Comparison of ENCODE assay signal across 20 cellular contexts in genomic region chr4:61333490-61333889, GRCh38.
DNase-seq lines count a peak whose midpoint lies in the region; ATAC-seq and TF ChIP-seq lines count a peak whose summit lies in the region.
"Had no signal": no experiment of that assay in that cellular context is flagged by ENCODE, and none has a peak within 500 bp of the region (broad histone marks: within the 10 kb centered on the region; RNA-seq: fewer than 3 reads in every experiment).

No MANE protein-coding gene starts in this region.

- H3K9ac ChIP-seq in mesendoderm (ENCODE audit: low read length), result no peak overlapping the region
- H3K9ac ChIP-seq: BLaER1 treated with 17β-estradiol and CSF1 and Interleukin-3, amounts not matched to agents 10 nM and 100 nM had no signal

- H2BK15ac ChIP-seq in mesendoderm (replicated peaks; ENCODE audit: low read depth), result no peak overlapping the region

- no peak overlapping the region for H4K5ac ChIP-seq in mesendoderm (ENCODE audit: low read length)

- no peaks in the 10 kb centered on the region for H3K36me3 Mint-ChIP-seq in effector memory CD8-positive, alpha-beta T cell (ENCODE audit: insufficient read depth)
- H3K36me3 Mint-ChIP-seq: CD8-positive, alpha-beta T cell had no signal

- no peak overlapping the region for H2AK5ac ChIP-seq in mesendoderm (ENCODE audit: low read length)

- no peak overlapping the region for H4K8ac ChIP-seq in mesendoderm (ENCODE audit: low read depth, low read length)

- H3K79me1 ChIP-seq in mesendoderm (ENCODE audit: low read length), result no peaks in the 10 kb centered on the region

- H3K4me1 ChIP-seq in adrenal gland (replicated peaks in 1 of 2) (no peaks in the 10 kb centered on the region), mesendoderm (ENCODE audit: control insufficient read depth, low read depth, low read length) (peaks cover 11% of the 10 kb centered on the region), testis (no peaks in the 10 kb centered on the region)
- H3K4me1 ChIP-seq: A549; BLaER1 treated with 17β-estradiol and CSF1 and Interleukin-3, amounts not matched to agents 10 nM and 100 nM; Caco-2 had no signal

- no peaks in the 10 kb centered on the region for H3K27me3 ChIP-seq in adrenal gland
- H3K27me3 ChIP-seq in mesendoderm (ENCODE audit: insufficient read depth, low read length, poor library complexity), result no peaks in the 10 kb centered on the region
- no peaks in the 10 kb centered on the region for H3K27me3 ChIP-seq in testis
- H3K27me3 ChIP-seq: BLaER1 treated with 17β-estradiol and CSF1 and Interleukin-3, amounts not matched to agents 10 nM and 100 nM had no signal

- H3K18ac ChIP-seq in mesendoderm (ENCODE audit: low read length), result no peak overlapping the region

- no peak for ATAC-seq in HG03025 (IDR thresholded peaks at IDR 0.05; ENCODE audit: low FRiP score, unreplicated experiment)
- no peak for ATAC-seq in effector memory CD8-positive, alpha-beta T cell (replicated peaks)
- ATAC-seq: A549; CD8-positive, alpha-beta T cell had no signal

- H2BK5ac ChIP-seq in mesendoderm (ENCODE audit: low read length), result no peak overlapping the region

- no peak overlapping the region for H3K27ac ChIP-seq in adrenal gland
- H3K27ac ChIP-seq in mesendoderm (ENCODE audit: low read depth, low read length), result no peak overlapping the region
- no peak overlapping the region for H3K27ac ChIP-seq in testis
- H3K27ac ChIP-seq: 22Rv1; A549; BLaER1 treated with 17β-estradiol and CSF1 and Interleukin-3, amounts not matched to agents 10 nM and 100 nM; C4-2B had no signal

- H3K9me3 ChIP-seq in adrenal gland (replicated peaks in 1 of 3) (no peaks in the 10 kb centered on the region), testis (no peaks in the 10 kb centered on the region)
- H3K9me3 ChIP-seq: A549, Caco-2 had no signal

- no peak overlapping the region for H3K4me2 ChIP-seq in mesendoderm (ENCODE audit: low read length)
- H3K4me2 ChIP-seq: A549; BLaER1 treated with 17β-estradiol and CSF1 and Interleukin-3, amounts not matched to agents 10 nM and 100 nM had no signal

- no peaks in the 10 kb centered on the region for H3K4me1 Mint-ChIP-seq in effector memory CD8-positive, alpha-beta T cell (ENCODE audit: low read depth in 2 of 2)
- H3K4me1 Mint-ChIP-seq: B cell had no signal

- DNase-seq in NCI-H446 (lab: John Stamatoyannopoulos, UW) (peak; percentile 23 to 28), NCI-H446 treated with DMSO at 0.1 percent for 48 hours (lab: John Stamatoyannopoulos, UW) (no peak), adrenal gland (peak; percentile 33 to 59 (median 48)), mesendoderm (peak; percentile 16), testis (peak; percentile 67)
- no peak for DNase-seq in effector memory CD8-positive, alpha-beta T cell
- DNase-seq: AML-193; Caco-2; Calu3; CD4-positive, alpha-beta T cell; CD8-positive, alpha-beta T cell; DMS53; DMS79; GF-D8 had no signal

- no peaks in the 10 kb centered on the region for H3K36me3 ChIP-seq in adrenal gland (replicated peaks in 1 of 2)
- H3K36me3 ChIP-seq in mesendoderm (ENCODE audit: control insufficient read depth, insufficient read depth, low read length), result no peaks in the 10 kb centered on the region
- H3K36me3 ChIP-seq in testis (ENCODE audit: low read depth, missing control alignments), result no peaks in the 10 kb centered on the region
- H3K36me3 ChIP-seq: BLaER1 treated with 17β-estradiol and CSF1 and Interleukin-3, amounts not matched to agents 10 nM and 100 nM had no signal

- H3K4me3 ChIP-seq in adrenal gland, result no peak overlapping the region
- no peak overlapping the region for H3K4me3 ChIP-seq in mesendoderm (ENCODE audit: low read length)
- H3K4me3 ChIP-seq in testis, result no peak overlapping the region
- H3K4me3 ChIP-seq: A549; BLaER1 treated with 17β-estradiol and CSF1 and Interleukin-3, amounts not matched to agents 10 nM and 100 nM had no signal

- intact Hi-C loops in adrenal gland (cut with DNase I), result no loop called here
- intact Hi-C loops in testis (cut with DNase I; ENCODE audit: low total_unique reads), result no loop called here

- no peak overlapping the region for H3K56ac ChIP-seq in mesendoderm (ENCODE audit: low read length)

- H3K4ac ChIP-seq in mesendoderm (ENCODE audit: low read depth, low read length), result no peak overlapping the region

- TF ChIP-seq POLR2A in adrenal gland (IDR thresholded peaks at IDR 0.05), result no peak
- no peak for TF ChIP-seq POLR2A in testis (IDR thresholded peaks at IDR 0.05)

- H2BK120ac ChIP-seq in mesendoderm (ENCODE audit: low read depth, low read length), result no peak overlapping the region

- 42 to 46% (median 42%) methylated on average over 1 of the region's 1 CpG for WGBS in adrenal gland, 4 donors
- WGBS in mesendoderm (ENCODE audit: extremely low coverage, insufficient coverage, low lambda C conversion rate), result no CpG with 5 or more reads among the region's 1 CpG
- 35 to 37% methylated on average over 1 of the region's 1 CpG for WGBS in testis, 2 donors

- H3K9me3 Mint-ChIP-seq in effector memory CD8-positive, alpha-beta T cell, result peaks cover 0 to 8% of the 10 kb centered on the region in 2 donors
- H3K9me3 Mint-ChIP-seq: CD4-positive, alpha-beta T cell had no signal

- no peaks in the 10 kb centered on the region for H3K27me3 Mint-ChIP-seq in effector memory CD8-positive, alpha-beta T cell
- H3K27me3 Mint-ChIP-seq: B cell; CD4-positive, alpha-beta T cell had no signal

- H3K4me3 Mint-ChIP-seq in effector memory CD8-positive, alpha-beta T cell, result no peak overlapping the region
- H3K4me3 Mint-ChIP-seq: B cell; CD4-positive, alpha-beta T cell; CD8-positive, alpha-beta T cell had no signal

- no peak overlapping the region for H3K23ac ChIP-seq in mesendoderm (ENCODE audit: low read length)

- no peak overlapping the region for H3K27ac Mint-ChIP-seq in effector memory CD8-positive, alpha-beta T cell
- H3K27ac Mint-ChIP-seq: B cell; CD4-positive, alpha-beta T cell; CD8-positive, alpha-beta T cell had no signal

- TF ChIP-seq CTCF in adrenal gland (IDR thresholded peaks at IDR 0.05) (no peak), testis (IDR thresholded peaks at IDR 0.05) (no peak)

- H3K79me2 ChIP-seq in mesendoderm (ENCODE audit: control insufficient read depth, insufficient read depth, low read length), result no peaks in the 10 kb centered on the region

Comparison
In these comparisons a context has a peak if more than half of its experiments do, and no peak if none do; other contexts are left out.
1. DNase-seq: peak in NCI-H446 (2 of 2), adrenal gland (7 of 7), mesendoderm (single experiment) and testis (single experiment); none in NCI-H446 treated with DMSO at 0.1 percent for 48 hours (single experiment) and effector memory CD8-positive, alpha-beta T cell (0 of 3).